In genomic region chr3:125200731-125201139, GRCh38 we compare ENCODE assay signal across 15 cellular contexts. TPM values are rescaled to one million over a fixed set of nuclear protein-coding genes. Genes with fewer than 3 reads are reported as not detected.
DNase-seq lines count a peak whose midpoint lies in the region; ATAC-seq and TF ChIP-seq lines count a peak whose summit lies in the region.
"Had no signal": no experiment of that assay in that cellular context is flagged by ENCODE, and none has a peak within 500 bp of the region (broad histone marks: within the 10 kb centered on the region; RNA-seq: fewer than 3 reads in every experiment).

No MANE protein-coding gene starts in this region.

- CTCF ChIA-PET in activated CD8-positive, alpha-beta memory T cell treated with anti-CD3 and anti-CD28 coated beads, Interleukin-2, amount 10 ng/mL, durations not matched to agents 7 days and 5 days (lab: Charles Lee), result no interaction called here

- TF ChIP-seq CTCF in heart left ventricle (IDR thresholded peaks at IDR 0.05), result no peak

- intact Hi-C loops in heart left ventricle (cut with DNase I), result no loop called here

- peaks cover 33% of the 10 kb centered on the region for H3K27me3 Mint-ChIP-seq in activated CD8-positive, alpha-beta memory T cell treated with anti-CD3 and anti-CD28 coated beads, Interleukin-2, amount 10 ng/mL, durations not matched to agents 7 days and 5 days

- H3K9me3 Mint-ChIP-seq in activated CD8-positive, alpha-beta memory T cell treated with anti-CD3 and anti-CD28 coated beads, Interleukin-2, amount 10 ng/mL, durations not matched to agents 7 days and 5 days (ENCODE audit: low read depth), result no peaks in the 10 kb centered on the region

- no peak overlapping the region for H3K4me3 ChIP-seq in heart left ventricle
- H3K4me3 ChIP-seq: dorsolateral prefrontal cortex, GM23248, SK-N-MC had no signal

- 84 to 93% (median 92%) methylated on average over 6 of the region's 6 CpGs for WGBS in heart left ventricle, 4 donors

- no peak for ATAC-seq in activated CD8-positive, alpha-beta memory T cell treated with anti-CD3 and anti-CD28 coated beads, Interleukin-2, amount 10 ng/mL, durations not matched to agents 7 days and 5 days
- ATAC-seq in GM21825 (IDR thresholded peaks at IDR 0.05; ENCODE audit: unreplicated experiment) (peak; percentile 76), HG03378 (IDR thresholded peaks at IDR 0.05; ENCODE audit: unreplicated experiment) (peak; percentile 89), heart left ventricle (no peak)

- H3K27ac Mint-ChIP-seq in activated CD8-positive, alpha-beta memory T cell treated with anti-CD3 and anti-CD28 coated beads, Interleukin-2, amount 10 ng/mL, durations not matched to agents 7 days and 5 days, result peak overlapping the region; percentile 24

- H3K27me3 ChIP-seq in heart left ventricle, result no peaks in the 10 kb centered on the region
- H3K27me3 ChIP-seq: dorsolateral prefrontal cortex had no signal

- no peak for TF ChIP-seq POLR2A in heart left ventricle (IDR thresholded peaks at IDR 0.05)

- peaks cover 0 to 4% (median 0%) of the 10 kb centered on the region in 12 donors for H3K9me3 ChIP-seq in heart left ventricle

- peaks cover 11% of the 10 kb centered on the region for H3K4me1 Mint-ChIP-seq in activated CD8-positive, alpha-beta memory T cell treated with anti-CD3 and anti-CD28 coated beads, Interleukin-2, amount 10 ng/mL, durations not matched to agents 7 days and 5 days

- H3K36me3 ChIP-seq in heart left ventricle, result no peaks in the 10 kb centered on the region

- no peaks in the 10 kb centered on the region for H3K36me3 Mint-ChIP-seq in activated CD8-positive, alpha-beta memory T cell treated with anti-CD3 and anti-CD28 coated beads, Interleukin-2, amount 10 ng/mL, durations not matched to agents 7 days and 5 days

- H3K4me1 ChIP-seq in heart left ventricle, result no peaks in the 10 kb centered on the region

- DNase-seq in activated CD8-positive, alpha-beta memory T cell treated with anti-CD3 and anti-CD28 coated beads, Interleukin-2, amount 10 ng/mL, durations not matched to agents 7 days and 5 days, result no peak
- DNase-seq in activated CD8-positive, alpha-beta memory T cell treated with anti-CD3 and anti-CD28 coated beads, Interleukin-2, amount 50 U/mL, for 48 hours, result no peak
- peak; percentile 84 for DNase-seq in renal cortical epithelial cell (ENCODE audit: low read depth)
- DNase-seq in heart left ventricle, result no peak
- DNase-seq in OCI-M1 (lab: John Stamatoyannopoulos, UW), result no peak
- DNase-seq in NCI-H1417 treated with DMSO at 0.1 percent for 48 hours (lab: John Stamatoyannopoulos, UW), result no peak
- DNase-seq: DMS53, dorsolateral prefrontal cortex, GM23248, hypothalamus, NCI-H2227 treated with DMSO at 0.1 percent for 48 hours had no signal

- no peak overlapping the region for H3K4me3 Mint-ChIP-seq in activated CD8-positive, alpha-beta memory T cell treated with anti-CD3 and anti-CD28 coated beads, Interleukin-2, amount 10 ng/mL, durations not matched to agents 7 days and 5 days

- no peak overlapping the region for H3K27ac ChIP-seq in heart left ventricle
- H3K27ac ChIP-seq: dorsolateral prefrontal cortex, GM23248, KMS-11, SK-N-MC had no signal

RNA-seq across cellular contexts. Expression of gene SLC12A8, which starts 11.8 kb away (rescaled TPM):
- total RNA-seq in activated CD8-positive, alpha-beta memory T cell treated with anti-CD3 and anti-CD28 coated beads, Interleukin-2, amount 10 ng/mL, durations not matched to agents 7 days and 5 days, result 1 to 10 TPM; 1.3 to 4.3 TPM
- total RNA-seq in renal cortical epithelial cell, result 18.7 and 28.3 TPM in 2 replicates
- total RNA-seq in heart left ventricle, result 1 to 10 TPM in 2 of 9 donors, under 1 TPM in 4, not detected in 3; 0.09 to 1.9 (median 0.72) TPM
- polyA plus RNA-seq in heart left ventricle, result under 1 TPM; 0.22 to 0.69 TPM

Comparison
In these comparisons a context has a peak if more than half of its experiments do, and no peak if none do; other contexts are left out.
1. ATAC-seq: peak in GM21825 (single experiment) and HG03378 (single experiment); none in activated CD8-positive, alpha-beta memory T cell treated with anti-CD3 and anti-CD28 coated beads, Interleukin-2, amount 10 ng/mL, durations not matched to agents 7 days and 5 days (single experiment) and heart left ventricle (0 of 4).